In the genomic region with DNA sequence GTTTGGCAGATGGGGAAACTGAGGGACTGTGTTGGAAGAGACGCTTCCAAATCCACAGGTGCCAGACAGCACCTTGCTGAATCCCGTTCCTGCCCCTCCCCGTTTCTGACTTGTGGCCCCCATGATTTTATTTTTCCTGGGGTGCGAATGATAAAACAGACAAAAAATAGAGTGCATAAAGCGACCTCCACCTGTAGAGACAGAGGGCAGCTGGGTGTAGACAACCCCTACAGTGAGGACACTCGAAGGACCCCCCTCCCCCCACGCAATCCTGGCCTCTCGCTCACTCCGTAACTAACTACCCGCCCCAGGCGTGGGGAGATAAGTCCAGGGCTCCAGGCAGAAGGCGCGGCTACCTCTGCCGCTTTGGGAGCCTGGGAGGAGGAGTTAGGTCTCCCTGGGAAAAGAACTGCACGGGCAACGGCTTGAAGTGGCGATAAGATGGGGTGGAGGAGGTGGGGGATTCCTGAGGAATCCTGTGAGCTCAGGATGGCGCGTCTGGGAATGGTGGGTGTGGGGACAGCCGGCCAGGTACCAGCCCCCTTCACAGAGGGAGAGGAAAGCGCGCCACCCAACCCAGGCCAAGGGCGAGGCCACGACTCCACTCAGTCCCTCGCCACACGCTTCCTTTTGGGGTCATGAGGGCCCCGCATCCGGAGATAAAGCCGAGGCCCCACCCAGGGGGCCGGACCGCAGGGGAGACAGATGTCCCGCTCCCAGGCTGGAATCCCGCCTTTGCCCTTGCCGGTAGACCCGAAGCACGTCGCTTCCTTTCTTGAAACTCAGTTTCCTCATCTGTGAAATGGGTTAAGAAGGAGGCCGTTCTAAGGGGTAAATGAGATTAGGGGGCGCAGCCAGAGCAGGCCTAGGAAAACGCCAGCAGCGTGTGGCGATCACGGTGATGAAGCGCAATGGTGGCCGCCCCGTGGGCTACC, we compare ENCODE assay signal across 8 cellular contexts. TPM values are rescaled to one million over a fixed set of nuclear protein-coding genes. Genes with fewer than 3 reads are reported as not detected.
A peak's percentile ranks its signal among the peaks of the same experiment; 100 is the strongest.
DNase-seq lines count a peak whose midpoint lies in the region; ATAC-seq, FAIRE-seq and TF ChIP-seq lines count a peak whose summit lies in the region.

No MANE protein-coding gene starts in this region.

- POLR2A ChIA-PET in AG04450 (lab: Yijun Ruan, JAX), result interaction anchor here (1.0 to 1.2 kb wide), 2 partner anchors 111 to 113 kb away, joined by 3 to 4 read pairs; no protein-coding TSS in a partner anchor

- H4K20me1 ChIP-seq in astrocyte (ENCODE audit: insufficient read depth, low read length), result peaks cover 16% of the 10 kb centered on the region

- peak overlapping the region; percentile 94 for H3K4me2 ChIP-seq in astrocyte (ENCODE audit: low read length)

- peak overlapping the region; percentile 86 for H3K27ac Mint-ChIP-seq in astrocyte (ENCODE audit: unreplicated experiment)

- H3K36me3 ChIP-seq in HUES6 (ENCODE audit: control insufficient read depth, insufficient read depth, low read length) (peaks cover 8% of the 10 kb centered on the region), RWPE2 (ENCODE audit: low read depth) (peaks cover 15% of the 10 kb centered on the region), astrocyte (ENCODE audit: insufficient read depth, low read length) (no peaks in the 10 kb centered on the region)

- no peak for DNase-seq in AG04450 (ENCODE audit: low read depth, low spot score)
- peak; percentile 89 for DNase-seq in RWPE2 (ENCODE audit: low spot score)
- peak; percentile 80 for DNase-seq in astrocyte (ENCODE audit: low read depth)
- peak; percentile 87 for DNase-seq in hepatic stellate cell (ENCODE audit: low spot score)
- DNase-seq in retinal pigment epithelial cell (ENCODE audit: low read depth), result no peak
- DNase-seq in NCI-H128 (lab: John Stamatoyannopoulos, UW; ENCODE audit: unreplicated experiment), result no peak

- H3K4me3 ChIP-seq in AG04450 (ENCODE audit: low read depth, low read length), result peak overlapping the region; percentile 76
- H3K4me3 ChIP-seq in HUES6 (ENCODE audit: low read depth, low read length), result peak overlapping the region; percentile 80
- H3K4me3 ChIP-seq in RWPE2 (ENCODE audit: severe bottlenecking), result peak overlapping the region; percentile 73
- H3K4me3 ChIP-seq in astrocyte (ENCODE audit: insufficient read depth, low read depth, low read length), result peak overlapping the region; percentile 73
- peak overlapping the region; percentile 33 for H3K4me3 ChIP-seq in retinal pigment epithelial cell (ENCODE audit: low read length)

- no peaks in the 10 kb centered on the region for H3K9me3 Mint-ChIP-seq in astrocyte (ENCODE audit: unreplicated experiment)

- H3K4me1 ChIP-seq in HUES6 (ENCODE audit: control insufficient read depth, insufficient read depth, low read length) (peaks cover 39% of the 10 kb centered on the region), RWPE2 (ENCODE audit: insufficient read depth, poor library complexity, severe bottlenecking) (no peaks in the 10 kb centered on the region), astrocyte (ENCODE audit: insufficient read depth, low read length) (peaks cover 39% of the 10 kb centered on the region)

- no peak for FAIRE-seq in astrocyte (lab: Jason Lieb, UNC)

- peaks cover 11% of the 10 kb centered on the region for H3K4me1 Mint-ChIP-seq in astrocyte (ENCODE audit: low read depth, unreplicated experiment)

- TF ChIP-seq CTCF in AG04450 (IDR thresholded peaks at IDR 0.05; ENCODE audit: low read depth, low read length) (no peak), GM12874 (IDR thresholded peaks at IDR 0.05; ENCODE audit: insufficient read depth, low read depth, low read length) (0 out of 2 replicates have a peak, but pooled peaks have one; percentile 0), RWPE2 (IDR thresholded peaks at IDR 0.05; ENCODE audit: poor library complexity, severe bottlenecking) (no peak), astrocyte (IDR thresholded peaks at IDR 0.05; ENCODE audit: insufficient read depth, low read depth, low read length) (no peak), retinal pigment epithelial cell (conservative IDR thresholded peaks at IDR 0.05; ENCODE audit: low read depth, low read length) (no peak)

- H3K36me3 Mint-ChIP-seq in astrocyte (ENCODE audit: low read depth, unreplicated experiment), result no peaks in the 10 kb centered on the region

- no peaks in the 10 kb centered on the region for H3K27me3 Mint-ChIP-seq in astrocyte (ENCODE audit: low read depth, unreplicated experiment)

- H3K4me3 Mint-ChIP-seq in astrocyte (ENCODE audit: unreplicated experiment), result peak overlapping the region; percentile 87

- CTCF ChIA-PET in AG04450 (lab: Charles Lee), result interaction anchor here (1.3 to 5.9 kb wide), 3 partner anchors 41 to 106 kb away, joined by 3 to 64 read pairs (median 5); partner anchors contain the start of genes CATIP and TMBIM1

- H3K27ac ChIP-seq in AG04450 (ENCODE audit: low read depth, low read length) (peak overlapping the region; percentile 98), HUES6 (ENCODE audit: low read depth, low read length) (no peak overlapping the region), RWPE2 (ENCODE audit: poor library complexity, severe bottlenecking) (peak overlapping the region; percentile 96), astrocyte (ENCODE audit: low read depth, low read length) (no peak overlapping the region)

- peak overlapping the region; percentile 45 for H3K9ac ChIP-seq in HUES6 (ENCODE audit: low read length)
- H3K9ac ChIP-seq in astrocyte (ENCODE audit: low read length), result peak overlapping the region; percentile 87

- H3K27me3 ChIP-seq in AG04450 (ENCODE audit: control insufficient read depth, insufficient read depth, low read length) (no peaks in the 10 kb centered on the region), HUES6 (ENCODE audit: control insufficient read depth, insufficient read depth, low read length) (peaks cover 34% of the 10 kb centered on the region), RWPE2 (ENCODE audit: insufficient read depth, poor library complexity, severe bottlenecking) (no peaks in the 10 kb centered on the region), astrocyte (ENCODE audit: insufficient read depth, low read length) (no peaks in the 10 kb centered on the region)

- H3K79me2 ChIP-seq in astrocyte (ENCODE audit: insufficient read depth, low read length), result peaks cover 27% of the 10 kb centered on the region

- peak; percentile 44 for ATAC-seq in RWPE2 (ENCODE audit: low read depth)

- H2AFZ ChIP-seq in astrocyte (ENCODE audit: low read depth, low read length), result peak overlapping the region; percentile 43

- H3K9me3 ChIP-seq in AG04450 (ENCODE audit: control insufficient read depth, insufficient read depth, low read length) (no peaks in the 10 kb centered on the region; the same call in 1 of the 2 replicates), HUES6 (ENCODE audit: control insufficient read depth, insufficient read depth, low read depth, low read length) (no peaks in the 10 kb centered on the region), RWPE2 (ENCODE audit: severe bottlenecking) (no peaks in the 10 kb centered on the region), astrocyte (ENCODE audit: insufficient read depth, low read depth, low read length) (no peaks in the 10 kb centered on the region)

RNA-seq across cellular contexts. Expression of gene CTDSP1, which starts 1.9 kb away (rescaled TPM):
- 51.3 and 66.6 TPM in 2 replicates for polyA plus RNA-seq in AG04450 (2011; rRNA removed)
- polyA minus RNA-seq in AG04450 (2011; rRNA and poly(A)+ RNA removed), result 77.8 and 111 TPM in 2 replicates
- total RNA-seq in astrocyte, result 41.8 and 45.0 TPM in 2 replicates

RNA-seq across cellular contexts. Expression of gene SLC11A1, which starts 15.7 kb away (rescaled TPM):
- 0.04 TPM in 1 of 2 replicates, not detected in the other for polyA plus RNA-seq in AG04450 (2011; rRNA removed)
- 0.14 TPM in 1 of 2 replicates, not detected in the other for polyA minus RNA-seq in AG04450 (2011; rRNA and poly(A)+ RNA removed)
- total RNA-seq in astrocyte, result not detected in 2 replicates

RNA-seq across cellular contexts. Expression of gene VIL1, which starts 21.2 kb away (rescaled TPM):
- polyA plus RNA-seq in AG04450 (2011; rRNA removed), result 0.06 TPM in 1 of 2 replicates, not detected in the other
- not detected in 2 replicates for polyA minus RNA-seq in AG04450 (2011; rRNA and poly(A)+ RNA removed)
- not detected in 2 replicates for total RNA-seq in astrocyte

RNA-seq across cellular contexts. Expression of gene CATIP, which starts 41.1 kb away (rescaled TPM):
- not detected in 2 replicates for polyA plus RNA-seq in AG04450 (2011; rRNA removed)
- 0.43 and 0.46 TPM in 2 replicates for polyA minus RNA-seq in AG04450 (2011; rRNA and poly(A)+ RNA removed)
- 0.23 TPM in 1 of 2 replicates, not detected in the other for total RNA-seq in astrocyte

Comparison
In these comparisons a context has a peak if more than half of its experiments do, and no peak if none do; other contexts are left out.
1. DNase-seq: peak in RWPE2 (single experiment), astrocyte (single experiment) and hepatic stellate cell (single experiment); none in AG04450 (single experiment), retinal pigment epithelial cell (single experiment) and NCI-H128 (single experiment).
2. H3K27ac ChIP-seq: peak in AG04450 (single experiment) and RWPE2 (single experiment); none in HUES6 (single experiment) and astrocyte (single experiment).
3. Peak in every context shown above with its lines, with median percentiles within 50 percentile points of each other: H3K4me3 ChIP-seq.